In the genomic region with DNA sequence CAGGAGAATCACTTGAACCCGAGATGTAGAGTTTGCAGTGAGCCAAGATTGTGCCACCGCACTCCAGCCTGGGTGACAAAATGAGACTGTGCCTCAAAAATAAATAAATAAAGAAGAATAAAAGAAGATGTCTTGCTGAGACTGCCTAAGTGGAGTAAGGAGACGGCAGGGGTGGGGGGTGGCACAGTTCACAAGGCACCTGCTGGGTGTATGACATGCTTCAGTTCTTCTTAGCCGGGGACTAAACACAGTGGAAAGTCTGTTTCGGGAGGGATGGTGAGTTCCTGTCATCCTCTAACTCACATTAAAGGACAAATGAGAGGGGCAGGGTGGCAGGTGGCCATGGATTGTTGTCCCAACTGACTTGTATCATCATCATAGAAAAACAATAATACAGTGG, we compare ENCODE assay signal across 6 cellular contexts. TPM values are rescaled to one million over a fixed set of nuclear protein-coding genes. Genes with fewer than 3 reads are reported as not detected.
DNase-seq lines count a peak whose midpoint lies in the region; ATAC-seq, FAIRE-seq and TF ChIP-seq lines count a peak whose summit lies in the region.
"Not testable (repeated sequence)": the region's sequence is repeated elsewhere in the genome, so short reads cannot be mapped to it uniquely, and the experiment has no call there.

No MANE protein-coding gene starts in this region.

- TF ChIP-seq EP300 in HepG2 (IDR thresholded peaks at IDR 0.05; ENCODE audit: low read depth in 2 of 2, low read length in 2 of 2); HepG2 (CRISPR knock-in tag; IDR thresholded peaks at IDR 0.05; ENCODE audit: borderline replicate concordance): not testable (repeated sequence)

- H3K27ac Mint-ChIP-seq in Calu3 (ENCODE audit: unreplicated experiment); naive B cell: not testable (repeated sequence)

- not testable (repeated sequence) for H3K36me3 Mint-ChIP-seq in Calu3 (ENCODE audit: insufficient read depth, unreplicated experiment); naive B cell

- H4K20me1 ChIP-seq in BLaER1; OCI-LY7 (ENCODE audit: insufficient read depth, low read length); HepG2 (ENCODE audit: insufficient read depth, low read length): not testable (repeated sequence)

- in situ Hi-C loops in Panc1 (cut with HindIII; ENCODE audit: low pct_unique_long_range_greater_than_20kb, low sequenced_read_pairs); HepG2 (cut with HindIII; ENCODE audit: extremely low pct_ligation_motif_present, low pct_unique_long_range_greater_than_20kb): not testable (repeated sequence)

- H3K4me3 ChIP-seq in BLaER1; OCI-LY7 (ENCODE audit: low read depth, low read length, poor library complexity, severe bottlenecking); Panc1 (ENCODE audit: low read depth in 2 of 2, low read length in 2 of 2); HepG2 (replicated peaks in 1 of 3; ENCODE audit: insufficient read depth in 1 of 3, low read depth in 2 of 3, low read length in 3 of 3): not testable (repeated sequence)

- H3K9me2 ChIP-seq in OCI-LY7 (ENCODE audit: insufficient read depth, low read length), result not testable (repeated sequence)

- TSS peak; percentile 27 for BruUV-seq in Calu3 (replicated peaks; lab: Mats Ljungman, UMichigan)
- BruUV-seq in OCI-LY7 (replicated peaks; lab: Mats Ljungman, UMichigan), result TSS peak; percentile 51
- TSS peak; percentile 70 for BruUV-seq in Panc1 (replicated peaks; lab: Mats Ljungman, UMichigan)
- TSS peak; percentile 43 for BruUV-seq in HepG2 (replicated peaks; lab: Mats Ljungman, UMichigan)

- not testable (repeated sequence) for H3K27me3 Mint-ChIP-seq in Calu3 (ENCODE audit: unreplicated experiment); naive B cell

- CTCF ChIA-PET in Calu3 (lab: Charles Lee); OCI-LY7 (lab: Charles Lee; ENCODE audit: unreplicated experiment); Panc1 (lab: Charles Lee); HepG2 (lab: Yijun Ruan, JAX; ENCODE audit: low intra/inter-chr PET ratio, low total read pairs): not testable (repeated sequence)

- not testable (repeated sequence) for TF ChIP-seq POLR2A in HepG2 (IDR thresholded peaks at IDR 0.05; ENCODE audit: insufficient read depth in 1 of 2, low read depth in 2 of 2, low read length in 2 of 2)

- POLR2A ChIA-PET in OCI-LY7 (lab: Charles Lee); Panc1 (lab: Charles Lee); HepG2 (lab: Yijun Ruan, JAX): not testable (repeated sequence)

- not testable (repeated sequence) for H3K4me3 Mint-ChIP-seq in Calu3 (ENCODE audit: low read depth, unreplicated experiment); naive B cell

- not testable (repeated sequence) for H3K9ac ChIP-seq in BLaER1; HepG2 (ENCODE audit: insufficient read depth, low read depth, low read length)

- intact Hi-C loops in Calu3 (cut with micrococcal nuclease; ENCODE audit: unreplicated experiment); OCI-LY7 (cut with micrococcal nuclease; ENCODE audit: unreplicated experiment); Panc1 (cut with micrococcal nuclease; ENCODE audit: unreplicated experiment); HepG2 (cut with micrococcal nuclease; ENCODE audit: unreplicated experiment): not testable (repeated sequence)

- peak overlapping the region; percentile 53; the same call in 1 of the 2 replicates for H3K27ac ChIP-seq in BLaER1
- H3K27ac ChIP-seq in OCI-LY7 (ENCODE audit: low read depth, low read length, poor library complexity, severe bottlenecking); Panc1 (ENCODE audit: low read length); HepG2 (ENCODE audit: extremely low read length, insufficient read depth, low read length): not testable (repeated sequence)

- not testable (repeated sequence) for TF ChIP-seq CTCF in Calu3 (IDR thresholded peaks at IDR 0.05; ENCODE audit: unreplicated experiment); OCI-LY7 (conservative IDR thresholded peaks at IDR 0.05; ENCODE audit: low read length); Panc1 (IDR thresholded peaks at IDR 0.05); HepG2 (CRISPR knock-in tag; IDR thresholded peaks at IDR 0.05)

- H2AFZ ChIP-seq in OCI-LY7 (ENCODE audit: low read length); HepG2 (ENCODE audit: low read length): not testable (repeated sequence)

- H3K36me3 ChIP-seq in BLaER1; OCI-LY7 (ENCODE audit: insufficient read depth, low read length); Panc1 (ENCODE audit: control insufficient read depth, insufficient read depth, low read length); HepG2 (replicated peaks in 1 of 2; ENCODE audit: control insufficient read depth in 1 of 2, insufficient read depth in 2 of 2, low read length in 2 of 2): not testable (repeated sequence)

- not testable (repeated sequence) for H3K4me1 Mint-ChIP-seq in Calu3 (ENCODE audit: low read depth, unreplicated experiment); naive B cell

- H3K9me3 Mint-ChIP-seq in Calu3 (ENCODE audit: low read depth, unreplicated experiment); naive B cell: not testable (repeated sequence)

- not testable (repeated sequence) for ATAC-seq in Panc1, HepG2
- ATAC-seq in naive B cell (ENCODE audit: low read depth in 2 of 2), result peak; percentile 73 to 78

- not testable (repeated sequence) for TF ChIP-seq RAD21 in HepG2 (CRISPR knock-in tag; IDR thresholded peaks at IDR 0.05)

- not testable (repeated sequence) for DNase-seq in Calu3; OCI-LY7 (ENCODE audit: low spot score); Panc1 (ENCODE audit: low read depth, low spot score); HepG2 (ENCODE audit: low spot score); naive B cell

- not testable (repeated sequence) for H3K9me3 ChIP-seq in BLaER1; OCI-LY7 (ENCODE audit: low read length); Panc1 (ENCODE audit: control insufficient read depth, insufficient read depth, low read depth, low read length); HepG2 (ENCODE audit: low read length)

- H3K4me2 ChIP-seq in BLaER1, result peak overlapping the region; percentile 37
- H3K4me2 ChIP-seq in OCI-LY7 (ENCODE audit: low read length); HepG2 (ENCODE audit: low read depth, low read length): not testable (repeated sequence)

- not testable (repeated sequence) for H3K4me1 ChIP-seq in BLaER1; OCI-LY7 (ENCODE audit: insufficient read depth, low read length, poor library complexity, severe bottlenecking); Panc1 (ENCODE audit: control insufficient read depth, insufficient read depth, low read length); HepG2 (ENCODE audit: insufficient read depth, low read length)

- not testable (repeated sequence) for H3K27me3 ChIP-seq in BLaER1; Panc1 (ENCODE audit: control insufficient read depth, insufficient read depth, low read length); HepG2 (ENCODE audit: control insufficient read depth in 1 of 2, insufficient read depth in 2 of 2, low read length in 2 of 2)

- FAIRE-seq in HepG2 (lab: Jason Lieb, UNC), result not testable (repeated sequence)

- WGBS in HepG2 (ENCODE audit: low lambda C conversion rate), result 94% methylated on average over 2 of the region's 5 CpGs

- not testable (repeated sequence) for H3K79me2 ChIP-seq in OCI-LY7 (ENCODE audit: insufficient read depth, low read depth, low read length); HepG2 (ENCODE audit: insufficient read depth, low read length)

RNA-seq across cellular contexts. Expression of a gene that starts 31.9 kb away (rescaled TPM):
- 21.3 and 23.4 TPM in 2 replicates for total RNA-seq in Calu3 (2022)
- total RNA-seq in OCI-LY7 (2014; rRNA removed; shearing (Covaris generic)), result 18.4 and 29.1 TPM in 2 replicates
- total RNA-seq in OCI-LY7 (2022), result 37.3 and 46.5 TPM in 2 replicates
- total RNA-seq in Panc1 (2021; ENCODE audit: unreplicated experiment), result 44.0 TPM
- polyA plus RNA-seq in Panc1 (2012; ENCODE audit: insufficient read length), result 37.3 TPM
- total RNA-seq in HepG2 (2016; rRNA removed; fragmentation: Illumina TruSeq; extraction: Trizol), result 6.6 and 10.0 TPM in 2 replicates
- total RNA-seq in HepG2 (2016; cell fraction: cytosol; rRNA removed; fragmentation: Illumina TruSeq; extraction: Trizol; ENCODE audit: low read depth), result 24.4 and 39.4 TPM in 2 replicates
- total RNA-seq in HepG2 (2016; cell fraction: insoluble cytoplasmic fraction; rRNA removed; fragmentation: Illumina TruSeq; extraction: Trizol), result 4.0 and 9.2 TPM in 2 replicates
- 13.4 and 17.7 TPM in 2 replicates for total RNA-seq in HepG2 (2016; cell fraction: membrane; rRNA removed; fragmentation: Illumina TruSeq; extraction: Trizol)
- 5.2 and 5.4 TPM in 2 replicates for total RNA-seq in HepG2 (2016; cell fraction: nucleus; rRNA removed; fragmentation: Illumina TruSeq; extraction: Trizol)
- 12.3 and 12.7 TPM in 2 replicates for polyA plus RNA-seq in HepG2 (2011; rRNA removed)
- 13.0 and 16.9 TPM in 2 replicates for polyA plus RNA-seq in HepG2 (2011; cell fraction: cytosol; rRNA removed)
- 17.5 and 21.5 TPM in 2 replicates for polyA plus RNA-seq in HepG2 (2011; cell fraction: nucleus; rRNA removed)
- polyA plus RNA-seq in HepG2 (2012), result 5.9 and 10.3 TPM in 2 replicates
- 47.2 and 50.8 TPM in 2 replicates for polyA plus RNA-seq in HepG2 (2016; cell fraction: cytosol; fragmentation: Illumina TruSeq; extraction: Trizol; ENCODE audit: low read depth)
- 5.5 and 7.2 TPM in 2 replicates for polyA plus RNA-seq in HepG2 (2016; cell fraction: insoluble cytoplasmic fraction; fragmentation: Illumina TruSeq; extraction: Trizol; ENCODE audit: low read depth)
- polyA plus RNA-seq in HepG2 (2016; cell fraction: membrane; fragmentation: Illumina TruSeq; extraction: Trizol; ENCODE audit: low read depth), result 19.9 and 22.8 TPM in 2 replicates
- polyA plus RNA-seq in HepG2 (2016; cell fraction: nucleus; fragmentation: Illumina TruSeq; extraction: Trizol; ENCODE audit: insufficient read depth, low read depth), result 13.0 and 14.6 TPM in 2 replicates
- 6.5 and 10.9 TPM in 2 replicates for polyA minus RNA-seq in HepG2 (2011; rRNA and poly(A)+ RNA removed; ENCODE audit: low replicate concordance)
- polyA minus RNA-seq in HepG2 (2011; cell fraction: cytosol; rRNA and poly(A)+ RNA removed), result 5.7 and 6.3 TPM in 2 replicates
- 24.6 and 25.4 TPM in 2 replicates for polyA minus RNA-seq in HepG2 (2011; cell fraction: nucleus; rRNA and poly(A)+ RNA removed)
- 100 to 1,000 TPM in 1 of 6 donors, 10 to 100 TPM in 5; 50.5 to 109 (median 65.6) TPM for polyA plus RNA-seq in naive B cell (ENCODE audit: low read depth in 6 of 6)

RNA-seq across cellular contexts. Expression of a gene that starts 50.7 kb away (rescaled TPM):
- total RNA-seq in Calu3 (2022), result 27.7 and 28.0 TPM in 2 replicates
- total RNA-seq in OCI-LY7 (2014; rRNA removed; shearing (Covaris generic)), result 40.2 and 56.0 TPM in 2 replicates
- total RNA-seq in OCI-LY7 (2022), result 43.6 and 47.5 TPM in 2 replicates
- total RNA-seq in Panc1 (2021; ENCODE audit: unreplicated experiment), result 82.0 TPM
- polyA plus RNA-seq in Panc1 (2012; ENCODE audit: insufficient read length), result 78.0 TPM
- 75.4 and 82.8 TPM in 2 replicates for total RNA-seq in HepG2 (2016; rRNA removed; fragmentation: Illumina TruSeq; extraction: Trizol)
- 10.8 and 11.6 TPM in 2 replicates for total RNA-seq in HepG2 (2016; cell fraction: cytosol; rRNA removed; fragmentation: Illumina TruSeq; extraction: Trizol; ENCODE audit: low read depth)
- 76.4 and 82.4 TPM in 2 replicates for total RNA-seq in HepG2 (2016; cell fraction: insoluble cytoplasmic fraction; rRNA removed; fragmentation: Illumina TruSeq; extraction: Trizol)
- total RNA-seq in HepG2 (2016; cell fraction: membrane; rRNA removed; fragmentation: Illumina TruSeq; extraction: Trizol), result 30.5 and 31.7 TPM in 2 replicates
- 28.9 and 35.4 TPM in 2 replicates for total RNA-seq in HepG2 (2016; cell fraction: nucleus; rRNA removed; fragmentation: Illumina TruSeq; extraction: Trizol)
- 37.9 and 42.1 TPM in 2 replicates for polyA plus RNA-seq in HepG2 (2011; rRNA removed)
- polyA plus RNA-seq in HepG2 (2011; cell fraction: cytosol; rRNA removed), result 35.9 and 39.4 TPM in 2 replicates
- 16.7 and 18.8 TPM in 2 replicates for polyA plus RNA-seq in HepG2 (2011; cell fraction: nucleus; rRNA removed)
- polyA plus RNA-seq in HepG2 (2012), result 40.0 and 42.3 TPM in 2 replicates
- polyA plus RNA-seq in HepG2 (2016; cell fraction: cytosol; fragmentation: Illumina TruSeq; extraction: Trizol; ENCODE audit: low read depth), result 7.9 and 8.7 TPM in 2 replicates
- 67.9 and 72.1 TPM in 2 replicates for polyA plus RNA-seq in HepG2 (2016; cell fraction: insoluble cytoplasmic fraction; fragmentation: Illumina TruSeq; extraction: Trizol; ENCODE audit: low read depth)
- polyA plus RNA-seq in HepG2 (2016; cell fraction: membrane; fragmentation: Illumina TruSeq; extraction: Trizol; ENCODE audit: low read depth), result 19.0 and 21.0 TPM in 2 replicates
- 41.1 and 42.5 TPM in 2 replicates for polyA plus RNA-seq in HepG2 (2016; cell fraction: nucleus; fragmentation: Illumina TruSeq; extraction: Trizol; ENCODE audit: insufficient read depth, low read depth)
- 32.8 and 41.8 TPM in 2 replicates for polyA minus RNA-seq in HepG2 (2011; rRNA and poly(A)+ RNA removed; ENCODE audit: low replicate concordance)
- 15.1 and 15.4 TPM in 2 replicates for polyA minus RNA-seq in HepG2 (2011; cell fraction: cytosol; rRNA and poly(A)+ RNA removed)
- 11.2 and 16.1 TPM in 2 replicates for polyA minus RNA-seq in HepG2 (2011; cell fraction: nucleus; rRNA and poly(A)+ RNA removed)
- 10 to 100 TPM; 22.7 to 45.9 (median 31.0) TPM for polyA plus RNA-seq in naive B cell (ENCODE audit: low read depth in 6 of 6)
